ENCODE assay signal across 24 cellular contexts in genomic region chr1:4310396-4310923, GRCh38.
"Had no signal": no experiment of that assay in that cellular context is flagged by ENCODE, and none has a peak within 500 bp of the region (broad histone marks: within the 10 kb centered on the region; RNA-seq: fewer than 3 reads in every experiment).

No MANE protein-coding gene starts in this region.

- H3K4me1 Mint-ChIP-seq: activated CD4-positive, alpha-beta T cell treated with anti-CD3 and anti-CD28 coated beads for 36 hours; brain; T-cell had no signal

- H3K27ac ChIP-seq: KMS-11, VCaP had no signal

- H3K27ac Mint-ChIP-seq: activated CD4-positive, alpha-beta T cell treated with anti-CD3 and anti-CD28 coated beads for 36 hours; activated CD8-positive, alpha-beta T cell treated with anti-CD3 and anti-CD28 coated beads, Interleukin-2, amount 10 ng/mL, durations not matched to agents 7 days and 5 days; activated naive CD4-positive, alpha-beta T cell treated with anti-CD3 and anti-CD28 coated beads for 36 hours; activated naive CD8-positive, alpha-beta T cell; brain; T-cell had no signal

- H3K36me3 Mint-ChIP-seq: activated naive CD8-positive, alpha-beta T cell; T-cell had no signal

- DNase-seq: activated CD4-positive, alpha-beta T cell treated with anti-CD3 and anti-CD28 coated beads for 36 hours; activated CD4-positive, CD25-positive, alpha-beta regulatory T cell; activated CD8-positive, alpha-beta memory T cell treated with anti-CD3 and anti-CD28 coated beads, Interleukin-2, amount 50 U/mL, for 48 hours; activated CD8-positive, alpha-beta T cell treated with anti-CD3 and anti-CD28 coated beads, Interleukin-2, amount 10 ng/mL, durations not matched to agents 7 days and 5 days; activated gamma-delta T cell; activated naive CD4-positive, alpha-beta T cell treated with anti-CD3 and anti-CD28 coated beads for 36 hours; activated T-cell treated with anti-CD3 and anti-CD28 coated beads, Interleukin-2, amount 50 U/mL, for 1 hour; amygdala; MG63; MV-4-11; NCI-H1092 treated with DMSO at 0.1 percent for 48 hours; NCI-H1417 treated with DMSO at 0.1 percent for 48 hours; NCI-H1694; NCI-H2029 treated with DMSO at 0.1 percent for 48 hours; NCI-H345; NK-92 treated with Interleukin-12 subunit alpha and Interleukin-12 subunit beta, amount 100 ng/mL, for 24 hours; SIG-M5; T-cell; T-helper 2 cell; T1000 had no signal

- H3K4me2 ChIP-seq: KMS-11 had no signal

- H3K4me3 Mint-ChIP-seq: activated CD4-positive, alpha-beta T cell treated with anti-CD3 and anti-CD28 coated beads for 36 hours; activated CD8-positive, alpha-beta T cell treated with anti-CD3 and anti-CD28 coated beads, Interleukin-2, amount 10 ng/mL, durations not matched to agents 7 days and 5 days; activated naive CD4-positive, alpha-beta T cell treated with anti-CD3 and anti-CD28 coated beads for 36 hours; activated naive CD8-positive, alpha-beta T cell; brain; T-cell had no signal

- H3K9me3 ChIP-seq: MG63 had no signal

- H3K36me3 ChIP-seq: MG63 had no signal

- H3K4me3 ChIP-seq: MG63 had no signal

- H3K9ac ChIP-seq: KMS-11 had no signal

- H3K27me3 ChIP-seq: MG63 had no signal
